In the genomic region with DNA sequence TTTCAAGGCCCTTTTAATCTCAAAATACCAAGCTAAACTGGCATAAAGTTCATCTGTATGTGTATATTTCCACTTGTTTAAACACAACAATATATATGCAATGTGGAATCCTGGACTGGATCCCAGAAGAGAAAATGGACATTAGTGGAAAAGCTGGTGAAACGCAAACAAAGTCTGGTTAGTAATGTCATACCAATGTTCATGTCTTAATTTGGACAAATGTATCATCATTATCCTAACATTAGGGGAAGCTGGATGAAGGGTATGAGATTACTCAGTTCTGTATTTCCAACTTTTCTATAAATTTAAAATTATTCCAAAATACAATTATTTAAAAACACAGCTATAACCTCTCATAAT, we compare ENCODE assay signal across 1 cellular context.
TF ChIP-seq lines count a peak whose summit lies in the region.

No MANE protein-coding gene starts in this region.

TF ChIP-seq in HEK293, 187 proteins besides CTCF, POLR2A, EP300 and RAD21 (continued from another document):
- peak; percentile 7 for TF ChIP-seq ZNF510 (tag by site-specific recombination; IDR thresholded peaks at IDR 0.05; ENCODE audit: insufficient replicate concordance)
- TF ChIP-seq ZNF558 (tag by site-specific recombination; IDR thresholded peaks at IDR 0.05), result no peak
- TF ChIP-seq, protein P1, sequence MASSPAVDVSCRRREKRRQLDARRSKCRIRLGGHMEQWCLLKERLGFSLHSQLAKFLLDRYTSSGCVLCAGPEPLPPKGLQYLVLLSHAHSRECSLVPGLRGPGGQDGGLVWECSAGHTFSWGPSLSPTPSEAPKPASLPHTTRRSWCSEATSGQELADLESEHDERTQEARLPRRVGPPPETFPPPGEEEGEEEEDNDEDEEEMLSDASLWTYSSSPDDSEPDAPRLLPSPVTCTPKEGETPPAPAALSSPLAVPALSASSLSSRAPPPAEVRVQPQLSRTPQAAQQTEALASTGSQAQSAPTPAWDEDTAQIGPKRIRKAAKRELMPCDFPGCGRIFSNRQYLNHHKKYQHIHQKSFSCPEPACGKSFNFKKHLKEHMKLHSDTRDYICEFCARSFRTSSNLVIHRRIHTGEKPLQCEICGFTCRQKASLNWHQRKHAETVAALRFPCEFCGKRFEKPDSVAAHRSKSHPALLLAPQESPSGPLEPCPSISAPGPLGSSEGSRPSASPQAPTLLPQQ (tag by site-specific recombination; IDR thresholded peaks at IDR 0.05), result no peak
- TF ChIP-seq ZNF549 (tag by site-specific recombination; IDR thresholded peaks at IDR 0.05), result 0 out of 2 replicates have a peak, but pooled peaks have one; percentile 13
- TF ChIP-seq ZNF433 (tag by site-specific recombination; IDR thresholded peaks at IDR 0.05; ENCODE audit: low read depth), result no peak
- TF ChIP-seq, protein P2, sequence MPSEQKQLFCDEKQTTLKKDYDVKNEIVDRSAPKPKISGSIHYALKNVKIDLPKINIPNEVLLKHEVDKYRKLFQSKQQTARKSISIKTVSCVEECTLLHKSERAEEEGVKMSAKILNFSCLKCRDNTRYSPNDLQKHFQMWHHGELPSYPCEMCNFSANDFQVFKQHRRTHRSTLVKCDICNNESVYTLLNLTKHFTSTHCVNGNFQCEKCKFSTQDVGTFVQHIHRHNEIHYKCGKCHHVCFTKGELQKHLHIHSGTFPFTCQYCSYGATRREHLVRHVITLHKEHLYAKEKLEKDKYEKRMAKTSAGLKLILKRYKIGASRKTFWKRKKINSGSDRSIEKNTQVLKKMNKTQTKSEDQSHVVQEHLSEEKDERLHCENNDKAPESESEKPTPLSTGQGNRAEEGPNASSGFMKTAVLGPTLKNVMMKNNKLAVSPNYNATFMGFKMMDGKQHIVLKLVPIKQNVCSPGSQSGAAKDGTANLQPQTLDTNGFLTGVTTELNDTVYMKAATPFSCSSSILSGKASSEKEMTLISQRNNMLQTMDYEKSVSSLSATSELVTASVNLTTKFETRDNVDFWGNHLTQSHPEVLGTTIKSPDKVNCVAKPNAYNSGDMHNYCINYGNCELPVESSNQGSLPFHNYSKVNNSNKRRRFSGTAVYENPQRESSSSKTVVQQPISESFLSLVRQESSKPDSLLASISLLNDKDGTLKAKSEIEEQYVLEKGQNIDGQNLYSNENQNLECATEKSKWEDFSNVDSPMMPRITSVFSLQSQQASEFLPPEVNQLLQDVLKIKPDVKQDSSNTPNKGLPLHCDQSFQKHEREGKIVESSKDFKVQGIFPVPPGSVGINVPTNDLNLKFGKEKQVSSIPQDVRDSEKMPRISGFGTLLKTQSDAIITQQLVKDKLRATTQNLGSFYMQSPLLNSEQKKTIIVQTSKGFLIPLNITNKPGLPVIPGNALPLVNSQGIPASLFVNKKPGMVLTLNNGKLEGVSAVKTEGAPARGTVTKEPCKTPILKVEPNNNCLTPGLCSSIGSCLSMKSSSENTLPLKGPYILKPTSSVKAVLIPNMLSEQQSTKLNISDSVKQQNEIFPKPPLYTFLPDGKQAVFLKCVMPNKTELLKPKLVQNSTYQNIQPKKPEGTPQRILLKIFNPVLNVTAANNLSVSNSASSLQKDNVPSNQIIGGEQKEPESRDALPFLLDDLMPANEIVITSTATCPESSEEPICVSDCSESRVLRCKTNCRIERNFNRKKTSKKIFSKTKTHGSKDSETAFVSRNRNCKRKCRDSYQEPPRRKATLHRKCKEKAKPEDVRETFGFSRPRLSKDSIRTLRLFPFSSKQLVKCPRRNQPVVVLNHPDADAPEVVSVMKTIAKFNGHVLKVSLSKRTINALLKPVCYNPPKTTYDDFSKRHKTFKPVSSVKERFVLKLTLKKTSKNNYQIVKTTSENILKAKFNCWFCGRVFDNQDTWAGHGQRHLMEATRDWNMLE (tag by site-specific recombination; conservative IDR thresholded peaks at IDR 0.05; ENCODE audit: low read depth), result no peak
- TF ChIP-seq HOXA7 (CRISPR knock-in tag; IDR thresholded peaks at IDR 0.05; ENCODE audit: borderline replicate concordance), result no peak
- no peak for TF ChIP-seq TRIM28 (IDR thresholded peaks at IDR 0.05; ENCODE audit: borderline replicate concordance, low read length)
- no peak for TF ChIP-seq ZSCAN16 (tag by site-specific recombination; IDR thresholded peaks at IDR 0.05)
- TF ChIP-seq ZNF777 (tag by site-specific recombination; IDR thresholded peaks at IDR 0.05; ENCODE audit: borderline replicate concordance), result no peak
- no peak for TF ChIP-seq MZF1 (tag by site-specific recombination; IDR thresholded peaks at IDR 0.05; ENCODE audit: borderline replicate concordance)
- no peak for TF ChIP-seq ZNF555 (tag by site-specific recombination; conservative IDR thresholded peaks at IDR 0.05)
- TF ChIP-seq RBAK (tag by site-specific recombination; IDR thresholded peaks at IDR 0.05), result no peak
- TF ChIP-seq, protein P3, sequence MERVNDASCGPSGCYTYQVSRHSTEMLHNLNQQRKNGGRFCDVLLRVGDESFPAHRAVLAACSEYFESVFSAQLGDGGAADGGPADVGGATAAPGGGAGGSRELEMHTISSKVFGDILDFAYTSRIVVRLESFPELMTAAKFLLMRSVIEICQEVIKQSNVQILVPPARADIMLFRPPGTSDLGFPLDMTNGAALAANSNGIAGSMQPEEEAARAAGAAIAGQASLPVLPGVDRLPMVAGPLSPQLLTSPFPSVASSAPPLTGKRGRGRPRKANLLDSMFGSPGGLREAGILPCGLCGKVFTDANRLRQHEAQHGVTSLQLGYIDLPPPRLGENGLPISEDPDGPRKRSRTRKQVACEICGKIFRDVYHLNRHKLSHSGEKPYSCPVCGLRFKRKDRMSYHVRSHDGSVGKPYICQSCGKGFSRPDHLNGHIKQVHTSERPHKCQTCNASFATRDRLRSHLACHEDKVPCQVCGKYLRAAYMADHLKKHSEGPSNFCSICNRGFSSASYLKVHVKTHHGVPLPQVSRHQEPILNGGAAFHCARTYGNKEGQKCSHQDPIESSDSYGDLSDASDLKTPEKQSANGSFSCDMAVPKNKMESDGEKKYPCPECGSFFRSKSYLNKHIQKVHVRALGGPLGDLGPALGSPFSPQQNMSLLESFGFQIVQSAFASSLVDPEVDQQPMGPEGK (tag by site-specific recombination; IDR thresholded peaks at IDR 0.05), result no peak
- TF ChIP-seq SP3 (tag by site-specific recombination; IDR thresholded peaks at IDR 0.05), result no peak
- TF ChIP-seq SETDB1 (IDR thresholded peaks at IDR 0.05; ENCODE audit: insufficient read length, low read length), result peak; percentile 84
